ENCODE assay signal across 1 cellular context in genomic region chr14:100422556-100423420, GRCh38.
A peak's percentile ranks its signal among the peaks of the same experiment; 100 is the strongest.
TF ChIP-seq lines count a peak whose summit lies in the region.

No MANE protein-coding gene starts in this region.

TF ChIP-seq in HEK293, 187 proteins besides CTCF, POLR2A, EP300 and RAD21 (continued from another document and continues in another):
- TF ChIP-seq ZNF449 (tag by site-specific recombination; IDR thresholded peaks at IDR 0.05): no peak
- TF ChIP-seq HOXC10 (CRISPR knock-in tag; IDR thresholded peaks at IDR 0.05): no peak
- TF ChIP-seq ZNF24 (tag by site-specific recombination; IDR thresholded peaks at IDR 0.05): peak; percentile 82
- no peak for TF ChIP-seq ZSCAN16 (tag by site-specific recombination; IDR thresholded peaks at IDR 0.05)
- no peak for TF ChIP-seq ZNF292 (tag by site-specific recombination; IDR thresholded peaks at IDR 0.05; ENCODE audit: borderline replicate concordance, low read depth)
- TF ChIP-seq ZNF670 (tag by site-specific recombination; IDR thresholded peaks at IDR 0.05; ENCODE audit: low read depth): no peak
- peak; percentile 84 for TF ChIP-seq EGR2 (tag by site-specific recombination; IDR thresholded peaks at IDR 0.05; ENCODE audit: low read depth)
- no peak for TF ChIP-seq ZNF530 (tag by site-specific recombination; IDR thresholded peaks at IDR 0.05; ENCODE audit: low read depth)
- TF ChIP-seq OVOL3 (tag by site-specific recombination; IDR thresholded peaks at IDR 0.05): no peak
- TF ChIP-seq ZSCAN18 (tag by site-specific recombination; IDR thresholded peaks at IDR 0.05): no peak
- TF ChIP-seq ZNF629 (tag by site-specific recombination; IDR thresholded peaks at IDR 0.05): peak; percentile 94
- TF ChIP-seq PRDM2 (tag by site-specific recombination; IDR thresholded peaks at IDR 0.05; ENCODE audit: borderline replicate concordance): no peak
- TF ChIP-seq ZNF248 (tag by site-specific recombination; IDR thresholded peaks at IDR 0.05): no peak
- TF ChIP-seq ZNF157 (tag by site-specific recombination; IDR thresholded peaks at IDR 0.05): no peak
- 0 out of 2 replicates have a peak, but pooled peaks have one; percentile 47 for TF ChIP-seq IKZF3 (tag by site-specific recombination; IDR thresholded peaks at IDR 0.05)
- no peak for TF ChIP-seq ZSCAN30 (tag by site-specific recombination; IDR thresholded peaks at IDR 0.05)
- peak; percentile 88 for TF ChIP-seq ZBTB21 (tag by site-specific recombination; IDR thresholded peaks at IDR 0.05)
- TF ChIP-seq ZBTB6 (tag by site-specific recombination; IDR thresholded peaks at IDR 0.05): no peak
- no peak for TF ChIP-seq SP3 (tag by site-specific recombination; IDR thresholded peaks at IDR 0.05)
- no peak for TF ChIP-seq ZNF777 (tag by site-specific recombination; IDR thresholded peaks at IDR 0.05; ENCODE audit: borderline replicate concordance)
- TF ChIP-seq ZSCAN4 (tag by site-specific recombination; IDR thresholded peaks at IDR 0.05): no peak
- TF ChIP-seq ZBTB17 (tag by site-specific recombination; IDR thresholded peaks at IDR 0.05): no peak
- no peak for TF ChIP-seq HOXA7 (CRISPR knock-in tag; IDR thresholded peaks at IDR 0.05; ENCODE audit: borderline replicate concordance)
- TF ChIP-seq ZNF596 (tag by site-specific recombination; IDR thresholded peaks at IDR 0.05): no peak
- no peak for TF ChIP-seq ZNF521 (tag by site-specific recombination; IDR thresholded peaks at IDR 0.05)
- no peak for TF ChIP-seq ZNF433 (tag by site-specific recombination; IDR thresholded peaks at IDR 0.05; ENCODE audit: low read depth)
- TF ChIP-seq ZNF513 (tag by site-specific recombination; IDR thresholded peaks at IDR 0.05): no peak
- peak; percentile 61 for TF ChIP-seq ZFP69B (tag by site-specific recombination; IDR thresholded peaks at IDR 0.05)
- TF ChIP-seq ZNF26 (tag by site-specific recombination; IDR thresholded peaks at IDR 0.05): no peak
- no peak; the same call in 1 of the 2 replicates for TF ChIP-seq MYNN (tag by site-specific recombination; IDR thresholded peaks at IDR 0.05; ENCODE audit: borderline replicate concordance)
- no peak for TF ChIP-seq ZBTB26 (tag by site-specific recombination; optimal IDR thresholded peaks at IDR 0.05)
- no peak for TF ChIP-seq ZNF394 (tag by site-specific recombination; IDR thresholded peaks at IDR 0.05; ENCODE audit: borderline replicate concordance)
- no peak; the same call in none of the 2 replicates for TF ChIP-seq ZNF362 (tag by site-specific recombination; IDR thresholded peaks at IDR 0.05)
- TF ChIP-seq ZNF274 (IDR thresholded peaks at IDR 0.05; ENCODE audit: low read length): no peak
- TF ChIP-seq ZNF274 (tag by site-specific recombination; IDR thresholded peaks at IDR 0.05; ENCODE audit: borderline replicate concordance): no peak
- no peak for TF ChIP-seq YY1 (tag by site-specific recombination; IDR thresholded peaks at IDR 0.05)
- no peak for TF ChIP-seq ZNF239 (tag by site-specific recombination; IDR thresholded peaks at IDR 0.05)
- TF ChIP-seq ZBTB1 (tag by site-specific recombination; IDR thresholded peaks at IDR 0.05): no peak
- no peak for TF ChIP-seq ZNF16 (tag by site-specific recombination; IDR thresholded peaks at IDR 0.05; ENCODE audit: low read depth)
- no peak for TF ChIP-seq ZFP3 (tag by site-specific recombination; IDR thresholded peaks at IDR 0.05; ENCODE audit: low read depth)
- TF ChIP-seq SETDB1 (IDR thresholded peaks at IDR 0.05; ENCODE audit: insufficient read length, low read length): no peak
- TF ChIP-seq ZNF391 (tag by site-specific recombination; IDR thresholded peaks at IDR 0.05; ENCODE audit: borderline replicate concordance, low read depth): no peak
- TF ChIP-seq ZBTB49 (tag by site-specific recombination; IDR thresholded peaks at IDR 0.05; ENCODE audit: low read depth): no peak
- TF ChIP-seq OSR2 (tag by site-specific recombination; IDR thresholded peaks at IDR 0.05): peak; percentile 61; the same call in 1 of the 2 replicates
- TF ChIP-seq ZNF324 (tag by site-specific recombination; IDR thresholded peaks at IDR 0.05): peak; percentile 33; the same call in 1 of the 2 replicates
- no peak for TF ChIP-seq ZNF658 (tag by site-specific recombination; IDR thresholded peaks at IDR 0.05)
